Comparison of ENCODE assay signal across 26 cellular contexts in genomic region chr2:96684883-96685282, GRCh38. TPM values are rescaled to one million over a fixed set of nuclear protein-coding genes. Genes with fewer than 3 reads are reported as not detected.
"Had no signal": no experiment of that assay in that cellular context is flagged by ENCODE, and none has a peak within 500 bp of the region (broad histone marks: within the 10 kb centered on the region; RNA-seq: fewer than 3 reads in every experiment).

No MANE protein-coding gene starts in this region.

- H3K9me2 ChIP-seq: SK-N-SH had no signal

- H3K27ac ChIP-seq: brain microvascular endothelial cell, SJCRH30 had no signal

- H3K27me3 ChIP-seq: brain microvascular endothelial cell, MG63, SJCRH30 had no signal

- H3K4me3 Mint-ChIP-seq: activated CD4-positive, alpha-beta memory T cell treated with anti-CD3 and anti-CD28 coated beads, Interleukin-2, amount 10 ng/mL, durations not matched to agents 7 days and 5 days; activated CD4-positive, alpha-beta T cell treated with anti-CD3 and anti-CD28 coated beads for 36 hours; activated naive CD4-positive, alpha-beta T cell treated with anti-CD3 and anti-CD28 coated beads, Interleukin-2, amount 10 ng/mL, durations not matched to agents 7 days and 5 days; activated naive CD8-positive, alpha-beta T cell treated with anti-CD3 and anti-CD28 coated beads for 36 hours had no signal

- H3K36me3 ChIP-seq: brain microvascular endothelial cell, MG63, SJCRH30, WERI-Rb-1 had no signal

- ATAC-seq: activated CD4-positive, alpha-beta T cell treated with anti-CD3 and anti-CD28 coated beads for 36 hours had no signal

- H3K4me3 ChIP-seq: MG63 had no signal

- H3K27me3 Mint-ChIP-seq: activated naive CD8-positive, alpha-beta T cell treated with anti-CD3 and anti-CD28 coated beads for 36 hours had no signal

- H3K9me3 Mint-ChIP-seq: activated CD4-positive, alpha-beta memory T cell treated with anti-CD3 and anti-CD28 coated beads, Interleukin-2, amount 10 ng/mL, durations not matched to agents 7 days and 5 days; activated naive CD4-positive, alpha-beta T cell treated with anti-CD3 and anti-CD28 coated beads, Interleukin-2, amount 10 ng/mL, durations not matched to agents 7 days and 5 days; activated naive CD8-positive, alpha-beta T cell treated with anti-CD3 and anti-CD28 coated beads for 36 hours; activated T-helper 2 cell treated with anti-CD3 and anti-CD28 coated beads, Interferon-gamma antibody, Interleukin-2, Interleukin-4, amounts not matched to agents 10 μg/mL and 5 μg/mL and 100 μg/mL, durations not matched to agents 14 hours and 24 hours and 36 hours had no signal

- H3K4me1 Mint-ChIP-seq: activated CD4-positive, alpha-beta memory T cell treated with anti-CD3 and anti-CD28 coated beads, Interleukin-2, amount 10 ng/mL, durations not matched to agents 7 days and 5 days; activated CD4-positive, alpha-beta T cell treated with anti-CD3 and anti-CD28 coated beads for 36 hours; activated naive CD4-positive, alpha-beta T cell treated with anti-CD3 and anti-CD28 coated beads, Interleukin-2, amount 10 ng/mL, durations not matched to agents 7 days and 5 days; activated naive CD8-positive, alpha-beta T cell treated with anti-CD3 and anti-CD28 coated beads for 36 hours had no signal

- DNase-seq: activated CD4-positive, alpha-beta memory T cell treated with anti-CD3 and anti-CD28 coated beads, Interleukin-2, amount 10 ng/mL, durations not matched to agents 7 days and 5 days; activated CD4-positive, alpha-beta T cell treated with anti-CD3 and anti-CD28 coated beads for 36 hours; activated CD4-positive, alpha-beta T cell treated with anti-CD3 and anti-CD28 coated beads, Interleukin-2, amount 50 U/mL, for 1 hour; activated gamma-delta T cell treated with Interleukin-2 at 50 U/mL for 16 hours; activated naive CD4-positive, alpha-beta T cell treated with anti-CD3 and anti-CD28 coated beads, Interleukin-2, amount 10 ng/mL, durations not matched to agents 7 days and 5 days; activated naive CD8-positive, alpha-beta T cell treated with anti-CD3 and anti-CD28 coated beads for 36 hours; activated T-cell treated with anti-CD3 and anti-CD28 coated beads for 4 hours; activated T-cell treated with anti-CD3 and anti-CD28 coated beads, Interleukin-2, amount 50 U/mL, for 48 hours; brain microvascular endothelial cell; caudate nucleus; MG63; MV-4-11; NCI-H1417 treated with DMSO at 0.1 percent for 48 hours; NCI-H1694 treated with DMSO at 0.1 percent for 48 hours; NCI-H2029 treated with DMSO at 0.1 percent for 48 hours; NCI-H510A treated with DMSO at 0.1 percent for 48 hours; NK-92 treated with Interleukin-12 subunit alpha and Interleukin-12 subunit beta, amount 100 ng/mL, for 24 hours; OCI-M1; T-helper 1 cell had no signal

- H3K27ac Mint-ChIP-seq: activated CD4-positive, alpha-beta memory T cell treated with anti-CD3 and anti-CD28 coated beads, Interleukin-2, amount 10 ng/mL, durations not matched to agents 7 days and 5 days; activated CD4-positive, alpha-beta T cell treated with anti-CD3 and anti-CD28 coated beads for 36 hours; activated naive CD4-positive, alpha-beta T cell treated with anti-CD3 and anti-CD28 coated beads, Interleukin-2, amount 10 ng/mL, durations not matched to agents 7 days and 5 days; activated naive CD8-positive, alpha-beta T cell treated with anti-CD3 and anti-CD28 coated beads for 36 hours; activated T-helper 2 cell treated with anti-CD3 and anti-CD28 coated beads, Interferon-gamma antibody, Interleukin-2, Interleukin-4, amounts not matched to agents 10 μg/mL and 5 μg/mL and 100 μg/mL, durations not matched to agents 14 hours and 24 hours and 36 hours had no signal

- H3K36me3 Mint-ChIP-seq: activated naive CD4-positive, alpha-beta T cell treated with anti-CD3 and anti-CD28 coated beads, Interleukin-2, amount 10 ng/mL, durations not matched to agents 7 days and 5 days; activated naive CD8-positive, alpha-beta T cell treated with anti-CD3 and anti-CD28 coated beads for 36 hours had no signal

- H3K9me3 ChIP-seq: MG63, SJCRH30, SK-N-SH had no signal

- H3K4me2 ChIP-seq: SK-N-SH had no signal

- H3K9ac ChIP-seq: SK-N-SH had no signal

RNA-seq across cellular contexts. Expression of gene FER1L5, which starts 42.3 kb away (rescaled TPM):
- total RNA-seq: activated CD4-positive, alpha-beta memory T cell treated with anti-CD3 and anti-CD28 coated beads, Interleukin-2, amount 10 ng/mL, durations not matched to agents 7 days and 5 days; activated CD4-positive, alpha-beta T cell treated with anti-CD3 and anti-CD28 coated beads for 36 hours; activated CD8-positive, alpha-beta memory T cell treated with anti-CD3 and anti-CD28 coated beads for 36 hours; activated naive CD8-positive, alpha-beta T cell treated with anti-CD3 and anti-CD28 coated beads for 36 hours; activated T-helper 2 cell treated with anti-CD3 and anti-CD28 coated beads, Interferon-gamma antibody, Interleukin-2, Interleukin-4, amounts not matched to agents 10 μg/mL and 5 μg/mL and 100 μg/mL, durations not matched to agents 14 hours and 24 hours and 36 hours; Right ventricle myocardium inferior; T-helper 2 cell treated with Interferon-gamma antibody and Interleukin-4, amounts not matched to agents 100 ng/mL and 5 ng/mL, for 36 hours had no signal
